In the genomic region with DNA sequence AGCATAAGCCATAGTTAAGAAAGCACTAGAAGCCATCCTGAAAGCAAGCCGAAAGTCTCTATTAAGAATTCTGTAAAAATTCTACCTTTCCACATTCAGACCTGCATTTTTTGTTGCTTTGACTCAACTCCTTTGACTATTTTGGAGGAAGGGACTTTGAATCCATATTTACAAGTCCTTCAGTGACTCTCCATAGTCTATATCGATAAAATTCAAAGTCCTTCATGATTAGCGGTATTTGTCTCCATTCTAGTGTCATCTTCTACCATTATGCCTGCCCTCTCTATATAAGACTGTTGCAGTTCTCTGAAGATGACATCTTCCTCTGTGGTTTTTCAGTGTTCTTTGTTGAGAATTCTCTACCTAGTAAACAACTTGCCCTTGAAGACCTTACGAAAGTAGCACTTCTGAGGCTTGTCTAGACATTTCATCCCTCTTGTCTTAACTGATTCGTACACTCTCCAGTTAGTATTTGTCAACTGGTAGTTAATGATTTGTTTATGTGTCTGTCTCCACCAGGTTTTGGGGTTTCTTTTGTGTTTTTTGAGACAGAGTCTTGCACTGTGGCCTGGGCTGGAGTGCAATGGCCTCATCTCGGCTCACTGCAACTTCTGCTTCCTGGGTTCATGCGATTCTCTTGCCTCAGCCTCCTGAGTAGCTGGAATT, we compare ENCODE assay signal across 7 cellular contexts. TPM values are rescaled to one million over a fixed set of nuclear protein-coding genes. Genes with fewer than 3 reads are reported as not detected.
DNase-seq lines count a peak whose midpoint lies in the region; ATAC-seq and TF ChIP-seq lines count a peak whose summit lies in the region.

No MANE protein-coding gene starts in this region.

- H3K4me2 ChIP-seq in H9 (ENCODE audit: insufficient read depth, insufficient read length, low read length) = no peak overlapping the region
- peak overlapping the region; percentile 88 for H3K4me2 ChIP-seq in OCI-LY1 (ENCODE audit: low read length)

- H3K4me1 Mint-ChIP-seq in H9 = peaks cover 40 to 42% of the 10 kb centered on the region in 2 experiments

- no peak overlapping the region for H2BK12ac ChIP-seq in H9 (ENCODE audit: insufficient read length, low read depth, low read length)

- H3K36me3 ChIP-seq in OCI-LY1 (ENCODE audit: insufficient read depth, low read length) = no peaks in the 10 kb centered on the region
- no peaks in the 10 kb centered on the region for H3K36me3 ChIP-seq in esophagus squamous epithelium
- H3K36me3 ChIP-seq in thyroid gland = no peaks in the 10 kb centered on the region

- no CpG with 5 or more reads among the region's 7 CpGs for WGBS in H9 (ENCODE audit: extremely low coverage, insufficient read length, low lambda C conversion rate)
- WGBS in esophagus squamous epithelium, 2 donors = 70 to 81% methylated on average over 7 of the region's 7 CpGs
- 91 to 93% methylated on average over 7 of the region's 7 CpGs for WGBS in thyroid gland, 2 donors

- H3K9ac ChIP-seq in H9 (ENCODE audit: extremely low read depth, insufficient read length, low read length) (no peak overlapping the region), OCI-LY1 (ENCODE audit: low read length) (peak overlapping the region; percentile 82)

- ATAC-seq in GM18861 (IDR thresholded peaks at IDR 0.05; ENCODE audit: unreplicated experiment) = peak; percentile 83

- no peak overlapping the region for H3K23ac ChIP-seq in H9 (ENCODE audit: insufficient read length, low read depth, low read length)

- no peak overlapping the region for H3K4ac ChIP-seq in H9 (ENCODE audit: low read depth, low read length)

- peak overlapping the region; percentile 86 to 92 for H3K4me3 Mint-ChIP-seq in H9

- H3K4me1 ChIP-seq in H9 (ENCODE audit: insufficient read depth, low read length) = peaks cover 7% of the 10 kb centered on the region; the same call in 1 of the 2 replicates
- peaks cover 45% of the 10 kb centered on the region for H3K4me1 ChIP-seq in OCI-LY1 (ENCODE audit: insufficient read depth, low read length, severe bottlenecking)
- H3K4me1 ChIP-seq in esophagus squamous epithelium = peaks cover 10 to 48% (median 11%) of the 10 kb centered on the region in 3 donors
- peaks cover 8 to 33% of the 10 kb centered on the region in 2 donors for H3K4me1 ChIP-seq in thyroid gland

- no peaks in the 10 kb centered on the region for H3K27me3 ChIP-seq in H9 (ENCODE audit: insufficient read depth, low read length)
- H3K27me3 ChIP-seq in OCI-LY1 (ENCODE audit: insufficient read depth, low read length) = no peaks in the 10 kb centered on the region
- H3K27me3 ChIP-seq in esophagus squamous epithelium = no peaks in the 10 kb centered on the region
- H3K27me3 ChIP-seq in thyroid gland = no peaks in the 10 kb centered on the region

- H3K27me3 Mint-ChIP-seq in H9 (ENCODE audit: low read depth) = no peaks in the 10 kb centered on the region

- no peak overlapping the region for H2BK5ac ChIP-seq in H9 (ENCODE audit: insufficient read length, low read length)

- no peak overlapping the region for H2AK5ac ChIP-seq in H9 (ENCODE audit: insufficient read length, low read length)

- H2BK120ac ChIP-seq in H9 (ENCODE audit: low read depth, low read length, poor library complexity, severe bottlenecking) = no peak overlapping the region

- no peaks in the 10 kb centered on the region for H3K79me1 ChIP-seq in H9 (ENCODE audit: insufficient read depth, low read depth, low read length, poor library complexity, severe bottlenecking)

- no peaks in the 10 kb centered on the region for H3K36me3 Mint-ChIP-seq in H9 (ENCODE audit: insufficient read depth in 1 of 3, low read depth in 3 of 3)

- H4K91ac ChIP-seq in H9 (ENCODE audit: insufficient read length, low read depth, low read length) = no peak overlapping the region

- H3K14ac ChIP-seq in H9 (ENCODE audit: insufficient read depth, low read length) = no peak overlapping the region

- H3K79me2 ChIP-seq in H9 (ENCODE audit: insufficient read depth, low read length) (peaks cover 12% of the 10 kb centered on the region; the same call in 1 of the 2 replicates), OCI-LY1 (ENCODE audit: insufficient read depth, low read length) (peaks cover 34% of the 10 kb centered on the region)

- DNase-seq in H9 (no peak), esophagus squamous epithelium (lab: John Stamatoyannopoulos, UW) (no peak), thyroid gland (no peak)
- no peak for DNase-seq in effector CD8-positive, alpha-beta T cell (lab: John Stamatoyannopoulos, UW)
- DNase-seq in stimulated activated CD4-positive, alpha-beta T cell treated with anti-CD3 and anti-CD28 coated beads, Interleukin-1b, Interleukin-23, amount 100 ng/mL, for 48 hours = no peak

- H3T11ph ChIP-seq in H9 (ENCODE audit: low read length) = no peak overlapping the region

- intact Hi-C loops in esophagus squamous epithelium (cut with DNase I) = no loop called here
- intact Hi-C loops in thyroid gland (cut with DNase I) = no loop called here

- no peak overlapping the region for H4K5ac ChIP-seq in H9 (ENCODE audit: insufficient read length, low read depth, low read length)

- peak in 1 of 4 donors; percentile 40 for TF ChIP-seq POLR2A in esophagus squamous epithelium (IDR thresholded peaks at IDR 0.05)
- TF ChIP-seq POLR2A in thyroid gland (IDR thresholded peaks at IDR 0.05) = no peak

- H3K27ac ChIP-seq in H9 (ENCODE audit: insufficient read length, low read depth, low read length) (no peak overlapping the region), OCI-LY1 (ENCODE audit: low read depth, low read length, poor library complexity, severe bottlenecking) (peak overlapping the region; percentile 73), esophagus squamous epithelium (peak overlapping the region; percentile 35 to 98 (median 86)), thyroid gland (no peak overlapping the region)

- H4K8ac ChIP-seq in H9 (replicated peaks; ENCODE audit: insufficient read length, low read depth, low read length) = no peak overlapping the region

- no peak overlapping the region for H3K18ac ChIP-seq in H9 (ENCODE audit: insufficient read length, low read depth, low read length)

- peak overlapping the region; percentile 83 for H3K4me3 ChIP-seq in OCI-LY1 (ENCODE audit: low read depth, low read length, poor library complexity, severe bottlenecking)
- H3K4me3 ChIP-seq in esophagus squamous epithelium = peak overlapping the region in 3 of 4 donors; percentile 72 to 98 (median 98)
- no peak overlapping the region for H3K4me3 ChIP-seq in thyroid gland (replicated peaks in 1 of 3)

- TF ChIP-seq CTCF in H9 (conservative IDR thresholded peaks at IDR 0.05) (no peak), OCI-LY1 (IDR thresholded peaks at IDR 0.05; ENCODE audit: low read length) (no peak), esophagus squamous epithelium (IDR thresholded peaks at IDR 0.05) (no peak), thyroid gland (IDR thresholded peaks at IDR 0.05) (no peak)

- H2AFZ ChIP-seq in H9 (ENCODE audit: low read length) = no peak overlapping the region
- H2AFZ ChIP-seq in OCI-LY1 (ENCODE audit: low read length) = no peak overlapping the region

- H2BK20ac ChIP-seq in H9 (ENCODE audit: low read depth, low read length, poor library complexity, severe bottlenecking) = no peak overlapping the region

- no peaks in the 10 kb centered on the region for H3F3A ChIP-seq in OCI-LY1 (ENCODE audit: insufficient read depth, low read length)

- peaks cover 3% of the 10 kb centered on the region for H3K23me2 ChIP-seq in H9 (ENCODE audit: insufficient read length, low read depth, low read length, poor library complexity, severe bottlenecking)

- H3K9me3 ChIP-seq in H9 (ENCODE audit: control insufficient read depth, low read depth, low read length) (no peaks in the 10 kb centered on the region), OCI-LY1 (ENCODE audit: low read length) (no peaks in the 10 kb centered on the region), esophagus squamous epithelium (no peaks in the 10 kb centered on the region), thyroid gland (no peaks in the 10 kb centered on the region)

- no peaks in the 10 kb centered on the region for H3K9me3 Mint-ChIP-seq in H9

- no peak overlapping the region for H3K56ac ChIP-seq in H9 (ENCODE audit: insufficient read length, low read depth, low read length)

- no peak overlapping the region for H2BK15ac ChIP-seq in H9 (ENCODE audit: low read depth, low read length)

- no peaks in the 10 kb centered on the region for H3K9me2 ChIP-seq in OCI-LY1 (ENCODE audit: low read depth, low read length)

- H4K20me1 ChIP-seq in H9 (ENCODE audit: control insufficient read depth, insufficient read depth, insufficient read length) (no peaks in the 10 kb centered on the region), OCI-LY1 (ENCODE audit: insufficient read depth, low read length) (no peaks in the 10 kb centered on the region)

- H3K27ac Mint-ChIP-seq in H9 = peak overlapping the region in 2 of 3 experiments; percentile 30 to 74; a peak in 2 of 7 replicates

RNA-seq across cellular contexts. Expression of a gene that starts 1.7 kb away (rescaled TPM):
- total RNA-seq in H9 (2021) (20.9 and 22.2 TPM in 2 replicates), esophagus squamous epithelium (10 to 100 TPM; 26.4 to 48.3 (median 31.7) TPM), thyroid gland (10 to 100 TPM; 50.1 to 71.0 (median 58.4) TPM)

Comparison
In these comparisons a context has a peak if more than half of its experiments do, and no peak if none do; other contexts are left out.
1. H3K27ac ChIP-seq: peak in OCI-LY1 (single experiment) and esophagus squamous epithelium (4 of 4); none in H9 (single experiment) and thyroid gland (0 of 3).
2. H3K4me3 ChIP-seq: peak in OCI-LY1 (single experiment) and esophagus squamous epithelium (3 of 4); none in thyroid gland (0 of 3).